Comparison of ENCODE assay signal across 8 cellular contexts in genomic region chr2:237627463-237628321, GRCh38. TPM values are rescaled to one million over a fixed set of nuclear protein-coding genes. Genes with fewer than 3 reads are reported as not detected.
DNase-seq lines count a peak whose midpoint lies in the region; ATAC-seq, FAIRE-seq and TF ChIP-seq lines count a peak whose summit lies in the region.

LRRFIP1 (plus strand) TSS chr2:237627587; CDS start chr2:237627645, 58 bp downstream.

- WGBS in heart right ventricle, 2 donors = 1% methylated on average over 67 to 112 of the region's 112 CpGs
- WGBS in pancreas, 2 donors = 1% methylated on average over 77 to 112 of the region's 112 CpGs

- peaks cover 27% of the 10 kb centered on the region for H3K4me1 Mint-ChIP-seq in activated naive CD8-positive, alpha-beta T cell treated with anti-CD3 and anti-CD28 coated beads for 36 hours

- peaks cover 0 to 14% (median 3%) of the 10 kb centered on the region in 7 donors for H3K27me3 ChIP-seq in heart right ventricle
- H3K27me3 ChIP-seq in pancreas = no peaks in the 10 kb centered on the region

- H3K4me1 ChIP-seq in heart right ventricle (peaks cover 9 to 71% (median 58%) of the 10 kb centered on the region in 9 donors), pancreas (peaks cover 0 to 7% (median 3%) of the 10 kb centered on the region in 3 donors)

- no peaks in the 10 kb centered on the region for H3K9me3 ChIP-seq in heart right ventricle
- H3K9me3 ChIP-seq in pancreas = no peaks in the 10 kb centered on the region

- ATAC-seq in heart right ventricle (peak; percentile 52 to 84 (median 62)), pancreas (peak; percentile 73 to 89 (median 76))

- intact Hi-C loops in heart right ventricle (cut with DNase I) = loop anchor here in 6 of 10 donors (5.0 kb wide), 3 partner anchors 35 to 45 kb away; no protein-coding TSS in a partner anchor
- intact Hi-C loops in pancreas (cut with DNase I) = no loop called here

- H3K9me3 Mint-ChIP-seq in activated naive CD8-positive, alpha-beta T cell treated with anti-CD3 and anti-CD28 coated beads for 36 hours = no peaks in the 10 kb centered on the region

- DNase-seq in AG10803 (ENCODE audit: low read depth) (no peak), HT1080 (ENCODE audit: low read depth) (no peak), heart right ventricle (peak in 1 of 2 donors; percentile 59), pancreas (peak in 5 of 6 donors; percentile 34 to 83 (median 60)), amniotic stem cell (lab: John Stamatoyannopoulos, UW) (no peak), cortex of kidney (lab: John Stamatoyannopoulos, UW) (no peak), SIG-M5 treated with dmso at 0.1 percent for 504 hours (lab: John Stamatoyannopoulos, UW; ENCODE audit: unreplicated experiment) (no peak)
- peak; percentile 35 for DNase-seq in activated naive CD8-positive, alpha-beta T cell treated with anti-CD3 and anti-CD28 coated beads for 36 hours

- H3K27ac Mint-ChIP-seq in activated naive CD8-positive, alpha-beta T cell treated with anti-CD3 and anti-CD28 coated beads for 36 hours = no peak within 1 kb of the TSS

- no peaks in the 10 kb centered on the region for H3K36me3 Mint-ChIP-seq in activated naive CD8-positive, alpha-beta T cell treated with anti-CD3 and anti-CD28 coated beads for 36 hours

- TF ChIP-seq CTCF in AG10803 (conservative IDR thresholded peaks at IDR 0.05; ENCODE audit: low read length) (no peak), heart right ventricle (IDR thresholded peaks at IDR 0.05) (peak in 3 of 9 donors; percentile 22 to 31 (median 27)), pancreas (IDR thresholded peaks at IDR 0.05) (no peak)

- H3K27me3 Mint-ChIP-seq in activated naive CD8-positive, alpha-beta T cell treated with anti-CD3 and anti-CD28 coated beads for 36 hours = peaks cover 11% of the 10 kb centered on the region

- H3K27ac ChIP-seq in heart right ventricle (peak within 1 kb of the TSS; percentile 81 to 95 (median 93)), pancreas (no peak within 1 kb of the TSS)

- peak within 1 kb of the TSS; percentile 81 for H3K4me3 Mint-ChIP-seq in activated naive CD8-positive, alpha-beta T cell treated with anti-CD3 and anti-CD28 coated beads for 36 hours

- peaks cover 0 to 11% (median 0%) of the 10 kb centered on the region in 9 donors for H3K36me3 ChIP-seq in heart right ventricle
- no peaks in the 10 kb centered on the region for H3K36me3 ChIP-seq in pancreas

- no peak for FAIRE-seq in pancreas (lab: Jason Lieb, UNC)

- H3K4me3 ChIP-seq in AG10803 (ENCODE audit: low read length) (peak within 1 kb of the TSS; percentile 73), heart right ventricle (peak within 1 kb of the TSS; percentile 41 to 90 (median 66)), pancreas (peak within 1 kb of the TSS; percentile 40 to 79 (median 65))

RNA-seq across cellular contexts. Expression of gene LRRFIP1, which starts in this region (rescaled TPM):
- 60.7 and 76.9 TPM in 2 replicates for total RNA-seq in HT1080 (2014; rRNA removed; shearing (Covaris generic))
- polyA plus RNA-seq in HT1080 (2015; cell fraction: cytosol; rRNA removed) = 67.9 and 69.9 TPM in 2 replicates
- polyA plus RNA-seq in HT1080 (2015; cell fraction: nucleus; rRNA removed) = 87.1 and 105 TPM in 2 replicates
- total RNA-seq in activated naive CD8-positive, alpha-beta T cell treated with anti-CD3 and anti-CD28 coated beads for 36 hours = 100 to 1,000 TPM; 162 to 164 TPM
- total RNA-seq in heart right ventricle (100 to 1,000 TPM in 9 of 10 donors, 10 to 100 TPM in 1; 91.5 to 132 (median 112) TPM), pancreas (10 to 100 TPM; 18.4 to 55.0 (median 33.4) TPM)
- polyA plus RNA-seq in heart right ventricle (100 to 1,000 TPM; 103 to 111 TPM), pancreas (10 to 100 TPM; 22.3 to 33.7 TPM)

Comparison
In these comparisons a context has a peak if more than half of its experiments do, and no peak if none do; other contexts are left out.
1. DNase-seq: peak in activated naive CD8-positive, alpha-beta T cell treated with anti-CD3 and anti-CD28 coated beads for 36 hours (single experiment) and pancreas (5 of 6); none in AG10803 (single experiment), HT1080 (single experiment), amniotic stem cell (single experiment), cortex of kidney (single experiment) and SIG-M5 treated with dmso at 0.1 percent for 504 hours (single experiment).
2. H3K27ac ChIP-seq: peak in heart right ventricle (10 of 10); none in pancreas (0 of 4).
3. intact Hi-C loops: an anchor here in heart right ventricle (5.0 kb wide); none called in pancreas.
4. Peak in every context shown above with its lines, with median percentiles within 50 percentile points of each other: H3K4me3 ChIP-seq.